Comparison of ENCODE assay signal across 20 cellular contexts in the genomic region with DNA sequence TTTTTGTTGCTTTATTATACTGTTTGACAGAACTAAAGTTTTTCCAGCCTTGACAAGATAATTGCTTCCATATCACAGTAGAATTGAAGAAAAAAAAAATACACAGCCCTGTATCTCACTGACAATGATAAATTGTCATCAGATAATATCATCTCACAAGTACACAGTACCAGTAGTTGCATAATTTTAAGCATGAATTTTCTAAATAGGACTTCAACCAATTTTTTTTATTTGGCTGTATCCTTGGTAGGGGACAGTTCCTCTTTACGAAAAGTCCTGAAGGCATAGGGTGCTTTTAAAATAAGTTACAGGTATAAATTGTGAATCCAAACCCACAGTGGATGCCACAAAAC.
A peak's percentile ranks its signal among the peaks of the same experiment; 100 is the strongest.
DNase-seq lines count a peak whose midpoint lies in the region; ATAC-seq and TF ChIP-seq lines count a peak whose summit lies in the region.
"Had no signal": no experiment of that assay in that cellular context is flagged by ENCODE, and none has a peak within 500 bp of the region (broad histone marks: within the 10 kb centered on the region; RNA-seq: fewer than 3 reads in every experiment).

No MANE protein-coding gene starts in this region.

- H4K91ac ChIP-seq in H9 (ENCODE audit: insufficient read length, low read depth, low read length): no peak overlapping the region

- H2AK5ac ChIP-seq in H9 (ENCODE audit: insufficient read length, low read length): no peak overlapping the region

- no peak overlapping the region for H4K8ac ChIP-seq in H9 (replicated peaks; ENCODE audit: insufficient read length, low read depth, low read length)

- H3K14ac ChIP-seq in H9 (ENCODE audit: insufficient read depth, low read length): no peak overlapping the region

- no peak overlapping the region for H2BK20ac ChIP-seq in H9 (ENCODE audit: low read depth, low read length, poor library complexity, severe bottlenecking)

- H4K20me1 ChIP-seq in H9 (ENCODE audit: control insufficient read depth, insufficient read depth, insufficient read length): no peaks in the 10 kb centered on the region

- H2AFZ ChIP-seq in H9 (ENCODE audit: low read length): no peak overlapping the region

- no peak for TF ChIP-seq POLR2A in gastroesophageal sphincter (IDR thresholded peaks at IDR 0.05)

- H3K27me3 ChIP-seq in gastroesophageal sphincter (no peaks in the 10 kb centered on the region), H9 (ENCODE audit: insufficient read depth, low read length) (no peaks in the 10 kb centered on the region)
- H3K27me3 ChIP-seq: SJCRH30 had no signal

- H3K23ac ChIP-seq in H9 (ENCODE audit: insufficient read length, low read depth, low read length): no peak overlapping the region

- no peaks in the 10 kb centered on the region for H3K79me1 ChIP-seq in H9 (ENCODE audit: insufficient read depth, low read depth, low read length, poor library complexity, severe bottlenecking)

- H2BK120ac ChIP-seq in H9 (ENCODE audit: low read depth, low read length, poor library complexity, severe bottlenecking): no peak overlapping the region

- H3K9me3 Mint-ChIP-seq in type B pancreatic cell (peaks cover 6% of the 10 kb centered on the region), H9 (no peaks in the 10 kb centered on the region; a peak in 2 of 5 replicates)
- H3K9me3 Mint-ChIP-seq: CD14-positive monocyte had no signal

- peaks cover 26% of the 10 kb centered on the region for H3K4me1 Mint-ChIP-seq in type B pancreatic cell (ENCODE audit: unreplicated experiment)
- H3K4me1 Mint-ChIP-seq in H9: peaks cover 11 to 14% of the 10 kb centered on the region in 2 experiments
- H3K4me1 Mint-ChIP-seq: B cell, CD14-positive monocyte had no signal

- H3K27ac ChIP-seq in gastroesophageal sphincter: peak overlapping the region; percentile 43 to 71 (median 63)
- H3K27ac ChIP-seq in H9 (ENCODE audit: insufficient read length, low read depth, low read length): no peak overlapping the region
- H3K27ac ChIP-seq: HL-60 had no signal

- no peak overlapping the region for H4K5ac ChIP-seq in H9 (ENCODE audit: insufficient read length, low read depth, low read length)

- H3K4me1 ChIP-seq in gastroesophageal sphincter (peaks cover 5 to 28% (median 5%) of the 10 kb centered on the region in 3 donors), H9 (ENCODE audit: insufficient read depth, low read length) (peaks cover 3% of the 10 kb centered on the region; the same call in 1 of the 2 replicates)
- H3K4me1 ChIP-seq: HAP-1 had no signal

- H3K27me3 Mint-ChIP-seq in type B pancreatic cell: no peaks in the 10 kb centered on the region
- H3K27me3 Mint-ChIP-seq in H9 (ENCODE audit: low read depth): no peaks in the 10 kb centered on the region
- H3K27me3 Mint-ChIP-seq: B cell had no signal

- H3K18ac ChIP-seq in H9 (ENCODE audit: insufficient read length, low read depth, low read length): no peak overlapping the region

- H3T11ph ChIP-seq in H9 (ENCODE audit: low read length): no peak overlapping the region

- no peak overlapping the region for H3K56ac ChIP-seq in H9 (ENCODE audit: insufficient read length, low read depth, low read length)

- H3K36me3 Mint-ChIP-seq in type B pancreatic cell (peaks cover 3% of the 10 kb centered on the region), H9 (ENCODE audit: insufficient read depth in 1 of 3, low read depth in 3 of 3) (peaks cover 2 to 4% (median 3%) of the 10 kb centered on the region in 3 experiments; a peak in 3 of 7 replicates)

- H2BK12ac ChIP-seq in H9 (ENCODE audit: insufficient read length, low read depth, low read length): no peak overlapping the region

- intact Hi-C loops in sciatic nerve (cut with DNase I): no loop called here

- H3K27ac Mint-ChIP-seq in type B pancreatic cell (peak overlapping the region; percentile 75), H9 (no peak overlapping the region)
- H3K27ac Mint-ChIP-seq: B cell had no signal

- H3K4ac ChIP-seq in H9 (ENCODE audit: low read depth, low read length): no peak overlapping the region

- H3K79me2 ChIP-seq in H9 (ENCODE audit: insufficient read depth, low read length): no peaks in the 10 kb centered on the region

- peak overlapping the region; percentile 53 for H3K4me3 Mint-ChIP-seq in type B pancreatic cell
- no peak overlapping the region for H3K4me3 Mint-ChIP-seq in H9
- H3K4me3 Mint-ChIP-seq: B cell, CD14-positive monocyte had no signal

- TF ChIP-seq EP300 in gastroesophageal sphincter (IDR thresholded peaks at IDR 0.05): no peak

- WGBS in gastroesophageal sphincter (ENCODE audit: low coverage in 1 of 2), 2 donors: 54 to 63% methylated on average over 1 of the region's 1 CpG
- no CpG with 5 or more reads among the region's 1 CpG for WGBS in H9 (ENCODE audit: extremely low coverage, insufficient read length, low lambda C conversion rate)

- no peak overlapping the region for H3K4me2 ChIP-seq in H9 (ENCODE audit: insufficient read depth, insufficient read length, low read length)

- H2BK5ac ChIP-seq in H9 (ENCODE audit: insufficient read length, low read length): no peak overlapping the region

- H3K4me3 ChIP-seq in AG10803 (ENCODE audit: low read length): no peak overlapping the region
- no peak overlapping the region for H3K4me3 ChIP-seq in gastroesophageal sphincter
- H3K4me3 ChIP-seq: HAP-1, SJCRH30 had no signal

- DNase-seq in AG10803 (ENCODE audit: low read depth) (peak; percentile 23), sciatic nerve (ENCODE audit: low spot score) (no peak), type B pancreatic cell (ENCODE audit: extremely low spot score, unreplicated experiment) (no peak), H9 (no peak), hypothalamus (lab: John Stamatoyannopoulos, UW) (no peak)
- DNase-seq: KBM-7, NCI-H1092 treated with DMSO at 0.1 percent for 48 hours, NCI-H1436 treated with DMSO at 0.1 percent for 48 hours, NCI-H1930, NCI-H226, NCI-H510A treated with DMSO at 0.1 percent for 48 hours, NCI-H748 treated with DMSO at 0.1 percent for 48 hours, SJCRH30 had no signal

- H3K36me3 ChIP-seq in gastroesophageal sphincter: no peaks in the 10 kb centered on the region
- H3K36me3 ChIP-seq: HAP-1, SJCRH30 had no signal

- no peak overlapping the region for H2BK15ac ChIP-seq in H9 (ENCODE audit: low read depth, low read length)

- no peak overlapping the region for H3K9ac ChIP-seq in H9 (ENCODE audit: extremely low read depth, insufficient read length, low read length)

- no peaks in the 10 kb centered on the region for H3K23me2 ChIP-seq in H9 (ENCODE audit: insufficient read length, low read depth, low read length, poor library complexity, severe bottlenecking)

- no peak for TF ChIP-seq CTCF in AG10803 (conservative IDR thresholded peaks at IDR 0.05; ENCODE audit: low read length)
- no peak for TF ChIP-seq CTCF in gastroesophageal sphincter (IDR thresholded peaks at IDR 0.05)
- TF ChIP-seq CTCF in type B pancreatic cell (conservative IDR thresholded peaks at IDR 0.05): no peak
- TF ChIP-seq CTCF in H9 (conservative IDR thresholded peaks at IDR 0.05): no peak

- ATAC-seq in gastroesophageal sphincter (peak; percentile 51), sciatic nerve (peak; percentile 70), GM21576 (IDR thresholded peaks at IDR 0.05; ENCODE audit: unreplicated experiment) (no peak)
- ATAC-seq: HepG2 had no signal

- H3K9me3 ChIP-seq in gastroesophageal sphincter (no peaks in the 10 kb centered on the region), H9 (ENCODE audit: control insufficient read depth, low read depth, low read length) (no peaks in the 10 kb centered on the region)
- H3K9me3 ChIP-seq: HAP-1, SJCRH30 had no signal
